ENCODE assay signal across 1 cellular context in the genomic region with DNA sequence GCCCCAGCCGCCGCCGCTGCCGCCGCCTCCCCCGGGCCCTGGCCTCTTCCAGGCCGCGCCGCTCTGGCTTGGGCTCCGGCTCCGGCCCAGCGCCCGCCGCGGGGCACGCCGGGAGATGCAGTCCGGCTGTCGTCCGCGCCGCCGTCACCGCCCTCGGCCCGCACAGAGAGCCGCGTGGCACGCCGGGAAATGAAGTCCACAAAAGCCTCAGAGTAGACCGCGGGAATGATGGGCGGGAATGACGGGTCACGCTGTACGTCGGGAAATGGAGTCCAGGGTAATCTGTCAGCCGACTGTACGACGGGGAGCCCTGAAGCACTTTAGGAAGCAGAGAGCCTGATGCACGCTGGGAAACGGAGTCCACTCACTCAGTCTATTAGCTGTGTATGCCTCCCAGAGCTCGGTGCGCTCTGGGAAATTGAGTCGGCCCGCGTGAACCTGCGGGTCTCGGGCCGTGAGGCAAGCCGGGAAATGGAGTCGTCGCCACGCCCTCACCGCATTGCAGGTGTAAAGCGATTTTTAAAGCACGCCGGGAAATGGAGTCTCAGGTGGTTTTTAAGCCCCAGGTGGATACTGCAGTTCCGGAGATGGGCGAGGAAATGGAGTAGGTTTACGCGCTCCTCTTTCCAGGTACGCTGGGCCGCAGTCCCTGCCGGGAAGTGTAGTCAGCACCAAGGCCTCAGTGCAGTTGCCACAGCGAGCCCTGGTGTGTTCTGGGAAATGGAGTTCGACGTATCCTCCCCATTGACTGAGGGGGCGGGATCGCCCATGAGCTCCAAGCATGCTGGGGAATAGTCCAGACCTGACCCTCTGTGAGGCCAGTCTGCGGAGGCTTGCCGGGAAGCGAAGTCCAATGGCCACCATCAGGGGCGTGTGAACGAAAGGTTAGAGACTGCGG.
A peak's percentile ranks its signal among the peaks of the same experiment; 100 is the strongest.
TF ChIP-seq lines count a peak whose summit lies in the region.

Gene GSK3A, minus strand, starts transcription at position 91 of the 898 bp plus-strand sequence. CDS start 137 bp downstream, outside the sequence.

TF ChIP-seq in K562, 482 proteins besides CTCF, POLR2A, EP300 and RAD21 (continued from another document and continues in another):
- TF ChIP-seq, protein P1, sequence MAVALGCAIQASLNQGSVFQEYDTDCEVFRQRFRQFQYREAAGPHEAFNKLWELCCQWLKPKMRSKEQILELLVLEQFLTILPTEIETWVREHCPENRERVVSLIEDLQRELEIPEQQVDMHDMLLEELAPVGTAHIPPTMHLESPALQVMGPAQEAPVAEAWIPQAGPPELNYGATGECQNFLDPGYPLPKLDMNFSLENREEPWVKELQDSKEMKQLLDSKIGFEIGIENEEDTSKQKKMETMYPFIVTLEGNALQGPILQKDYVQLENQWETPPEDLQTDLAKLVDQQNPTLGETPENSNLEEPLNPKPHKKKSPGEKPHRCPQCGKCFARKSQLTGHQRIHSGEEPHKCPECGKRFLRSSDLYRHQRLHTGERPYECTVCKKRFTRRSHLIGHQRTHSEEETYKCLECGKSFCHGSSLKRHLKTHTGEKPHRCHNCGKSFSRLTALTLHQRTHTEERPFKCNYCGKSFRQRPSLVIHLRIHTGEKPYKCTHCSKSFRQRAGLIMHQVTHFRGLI (CRISPR knock-in tag; IDR thresholded peaks at IDR 0.05) = no peak
- no peak for TF ChIP-seq ZNF408 (CRISPR knock-in tag; IDR thresholded peaks at IDR 0.05; ENCODE audit: low read depth)
- TF ChIP-seq PCBP1 (IDR thresholded peaks at IDR 0.05; ENCODE audit: low read depth, low read length, poor library complexity, severe bottlenecking) = no peak
- TF ChIP-seq CBFA2T2 (conservative IDR thresholded peaks at IDR 0.05) = no peak
- TF ChIP-seq GTF2E2 (tag; IDR thresholded peaks at IDR 0.05) = 0 out of 2 replicates have a peak, but pooled peaks have one; percentile 4
- peak; percentile 46; the same call in 1 of the 2 replicates for TF ChIP-seq NFE2 (IDR thresholded peaks at IDR 0.05; ENCODE audit: low read depth)
- peak; percentile 97 for TF ChIP-seq CREB3L1 (IDR thresholded peaks at IDR 0.05; ENCODE audit: borderline replicate concordance, low read depth)
- no peak for TF ChIP-seq ZNF707 (CRISPR knock-in tag; conservative IDR thresholded peaks at IDR 0.05)
- TF ChIP-seq ZNF146 (CRISPR knock-in tag; IDR thresholded peaks at IDR 0.05; ENCODE audit: unreplicated experiment) = no peak
- peak; percentile 67 for TF ChIP-seq ZBTB12 (CRISPR knock-in tag; IDR thresholded peaks at IDR 0.05)
- peak; percentile 36; the same call in 1 of the 2 replicates for TF ChIP-seq ZBED1 (IDR thresholded peaks at IDR 0.05)
- TF ChIP-seq, protein P2, sequence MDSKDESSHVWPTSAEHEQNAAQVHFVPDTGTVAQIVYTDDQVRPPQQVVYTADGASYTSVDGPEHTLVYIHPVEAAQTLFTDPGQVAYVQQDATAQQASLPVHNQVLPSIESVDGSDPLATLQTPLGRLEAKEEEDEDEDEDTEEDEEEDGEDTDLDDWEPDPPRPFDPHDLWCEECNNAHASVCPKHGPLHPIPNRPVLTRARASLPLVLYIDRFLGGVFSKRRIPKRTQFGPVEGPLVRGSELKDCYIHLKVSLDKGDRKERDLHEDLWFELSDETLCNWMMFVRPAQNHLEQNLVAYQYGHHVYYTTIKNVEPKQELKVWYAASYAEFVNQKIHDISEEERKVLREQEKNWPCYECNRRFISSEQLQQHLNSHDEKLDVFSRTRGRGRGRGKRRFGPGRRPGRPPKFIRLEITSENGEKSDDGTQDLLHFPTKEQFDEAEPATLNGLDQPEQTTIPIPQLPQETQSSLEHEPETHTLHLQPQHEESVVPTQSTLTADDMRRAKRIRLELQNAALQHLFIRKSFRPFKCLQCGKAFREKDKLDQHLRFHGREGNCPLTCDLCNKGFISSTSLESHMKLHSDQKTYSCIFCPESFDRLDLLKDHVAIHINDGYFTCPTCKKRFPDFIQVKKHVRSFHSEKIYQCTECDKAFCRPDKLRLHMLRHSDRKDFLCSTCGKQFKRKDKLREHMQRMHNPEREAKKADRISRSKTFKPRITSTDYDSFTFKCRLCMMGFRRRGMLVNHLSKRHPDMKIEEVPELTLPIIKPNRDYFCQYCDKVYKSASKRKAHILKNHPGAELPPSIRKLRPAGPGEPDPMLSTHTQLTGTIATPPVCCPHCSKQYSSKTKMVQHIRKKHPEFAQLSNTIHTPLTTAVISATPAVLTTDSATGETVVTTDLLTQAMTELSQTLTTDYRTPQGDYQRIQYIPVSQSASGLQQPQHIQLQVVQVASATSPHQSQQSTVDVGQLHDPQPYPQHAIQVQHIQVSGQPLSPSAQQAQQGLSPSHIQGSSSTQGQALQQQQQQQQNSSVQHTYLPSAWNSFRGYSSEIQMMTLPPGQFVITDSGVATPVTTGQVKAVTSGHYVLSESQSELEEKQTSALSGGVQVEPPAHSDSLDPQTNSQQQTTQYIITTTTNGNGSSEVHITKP (IDR thresholded peaks at IDR 0.05; ENCODE audit: partially characterized antibody) = peak; percentile 59
- TF ChIP-seq DNMT1 (IDR thresholded peaks at IDR 0.05) = no peak
- TF ChIP-seq ZC3H8 (IDR thresholded peaks at IDR 0.05) = no peak
- peak; percentile 77 to 80 for TF ChIP-seq NRF1 (conservative IDR thresholded peaks at IDR 0.05 in 1 of 2, IDR thresholded peaks at IDR 0.05 in 1 of 2)
- no peak for TF ChIP-seq HDAC3 (IDR thresholded peaks at IDR 0.05; ENCODE audit: borderline replicate concordance, partially characterized antibody)
- TF ChIP-seq, protein P3, sequence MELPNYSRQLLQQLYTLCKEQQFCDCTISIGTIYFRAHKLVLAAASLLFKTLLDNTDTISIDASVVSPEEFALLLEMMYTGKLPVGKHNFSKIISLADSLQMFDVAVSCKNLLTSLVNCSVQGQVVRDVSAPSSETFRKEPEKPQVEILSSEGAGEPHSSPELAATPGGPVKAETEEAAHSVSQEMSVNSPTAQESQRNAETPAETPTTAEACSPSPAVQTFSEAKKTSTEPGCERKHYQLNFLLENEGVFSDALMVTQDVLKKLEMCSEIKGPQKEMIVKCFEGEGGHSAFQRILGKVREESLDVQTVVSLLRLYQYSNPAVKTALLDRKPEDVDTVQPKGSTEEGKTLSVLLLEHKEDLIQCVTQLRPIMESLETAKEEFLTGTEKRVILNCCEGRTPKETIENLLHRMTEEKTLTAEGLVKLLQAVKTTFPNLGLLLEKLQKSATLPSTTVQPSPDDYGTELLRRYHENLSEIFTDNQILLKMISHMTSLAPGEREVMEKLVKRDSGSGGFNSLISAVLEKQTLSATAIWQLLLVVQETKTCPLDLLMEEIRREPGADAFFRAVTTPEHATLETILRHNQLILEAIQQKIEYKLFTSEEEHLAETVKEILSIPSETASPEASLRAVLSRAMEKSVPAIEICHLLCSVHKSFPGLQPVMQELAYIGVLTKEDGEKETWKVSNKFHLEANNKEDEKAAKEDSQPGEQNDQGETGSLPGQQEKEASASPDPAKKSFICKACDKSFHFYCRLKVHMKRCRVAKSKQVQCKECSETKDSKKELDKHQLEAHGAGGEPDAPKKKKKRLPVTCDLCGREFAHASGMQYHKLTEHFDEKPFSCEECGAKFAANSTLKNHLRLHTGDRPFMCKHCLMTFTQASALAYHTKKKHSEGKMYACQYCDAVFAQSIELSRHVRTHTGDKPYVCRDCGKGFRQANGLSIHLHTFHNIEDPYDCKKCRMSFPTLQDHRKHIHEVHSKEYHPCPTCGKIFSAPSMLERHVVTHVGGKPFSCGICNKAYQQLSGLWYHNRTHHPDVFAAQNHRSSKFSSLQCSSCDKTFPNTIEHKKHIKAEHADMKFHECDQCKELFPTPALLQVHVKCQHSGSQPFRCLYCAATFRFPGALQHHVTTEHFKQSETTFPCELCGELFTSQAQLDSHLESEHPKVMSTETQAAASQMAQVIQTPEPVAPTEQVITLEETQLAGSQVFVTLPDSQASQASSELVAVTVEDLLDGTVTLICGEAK (IDR thresholded peaks at IDR 0.05) = peak; percentile 74
- TF ChIP-seq, protein P3 (CRISPR knock-in tag; IDR thresholded peaks at IDR 0.05) = no peak
- no peak for TF ChIP-seq ID3 (CRISPR knock-in tag; IDR thresholded peaks at IDR 0.05)
- peak; percentile 42; the same call in 1 of the 2 replicates for TF ChIP-seq ID3 (tag; IDR thresholded peaks at IDR 0.05)
- no peak for TF ChIP-seq MTA3 (IDR thresholded peaks at IDR 0.05; ENCODE audit: borderline replicate concordance)
- TF ChIP-seq GABPB1 (CRISPR knock-in tag; IDR thresholded peaks at IDR 0.05) = peak; percentile 76; the same call in 1 of the 2 replicates
- peak; percentile 92 for TF ChIP-seq CREB1 (IDR thresholded peaks at IDR 0.05)
- peak; percentile 90 for TF ChIP-seq CREB1 (CRISPR knock-in tag; IDR thresholded peaks at IDR 0.05)
- TF ChIP-seq, protein P4, sequence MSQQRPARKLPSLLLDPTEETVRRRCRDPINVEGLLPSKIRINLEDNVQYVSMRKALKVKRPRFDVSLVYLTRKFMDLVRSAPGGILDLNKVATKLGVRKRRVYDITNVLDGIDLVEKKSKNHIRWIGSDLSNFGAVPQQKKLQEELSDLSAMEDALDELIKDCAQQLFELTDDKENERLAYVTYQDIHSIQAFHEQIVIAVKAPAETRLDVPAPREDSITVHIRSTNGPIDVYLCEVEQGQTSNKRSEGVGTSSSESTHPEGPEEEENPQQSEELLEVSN (IDR thresholded peaks at IDR 0.05; ENCODE audit: borderline replicate concordance in 1 of 2, extremely low read depth in 1 of 2, insufficient read depth in 1 of 2, insufficient read length in 1 of 2, low read depth in 1 of 2, low read length in 1 of 2, poor library complexity in 1 of 2, severe bottlenecking in 1 of 2) = peak; percentile 56 to 64
- no peak for TF ChIP-seq ZC3H4 (CRISPR knock-in tag; IDR thresholded peaks at IDR 0.05; ENCODE audit: borderline replicate concordance)
- no peak; the same call in 1 of the 2 replicates for TF ChIP-seq SIN3B (IDR thresholded peaks at IDR 0.05; ENCODE audit: low read depth)
- peak; percentile 57; the same call in 1 of the 2 replicates for TF ChIP-seq JUN (IDR thresholded peaks at IDR 0.05; ENCODE audit: borderline replicate concordance, low read depth, low read length)
- TF ChIP-seq JUN (CRISPR knock-in tag; IDR thresholded peaks at IDR 0.05; ENCODE audit: borderline replicate concordance) = no peak
- TF ChIP-seq RBM25 (IDR thresholded peaks at IDR 0.05; ENCODE audit: low read depth, low read length, severe bottlenecking) = no peak
